Comparison of ENCODE assay signal across 9 cellular contexts in the genomic region with DNA sequence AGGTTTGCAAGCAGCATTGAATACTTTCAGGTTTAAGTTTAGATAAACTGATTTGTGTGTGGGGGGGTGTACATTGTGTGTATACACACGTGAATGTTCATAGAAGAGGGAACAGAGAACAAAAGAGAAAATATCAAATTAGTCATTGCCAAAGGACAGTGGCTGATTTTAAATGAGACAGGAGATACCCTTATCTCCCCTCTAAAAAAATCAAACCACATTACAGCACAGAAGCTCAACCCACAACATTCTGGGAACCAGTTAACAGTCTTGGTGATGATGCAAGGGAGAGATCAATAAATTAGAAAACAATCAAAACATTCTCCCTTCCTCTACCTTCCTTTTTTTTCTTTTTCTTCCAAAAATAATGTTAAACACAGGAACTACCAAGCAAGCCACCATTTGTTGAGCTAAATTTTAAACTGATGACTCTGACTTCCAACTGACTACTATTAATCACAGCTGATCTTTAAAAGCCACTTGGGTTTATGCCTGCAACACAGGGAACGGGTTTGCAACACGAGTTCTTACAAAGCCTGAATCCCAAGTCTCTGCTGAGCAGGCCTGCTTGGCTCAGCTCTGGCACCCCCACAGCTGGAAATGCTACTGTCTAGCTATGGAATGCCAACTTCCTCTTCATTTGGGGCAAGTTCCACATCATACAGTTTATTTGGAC.
DNase-seq lines count a peak whose midpoint lies in the region; ATAC-seq and TF ChIP-seq lines count a peak whose summit lies in the region.
"Had no signal": no experiment of that assay in that cellular context is flagged by ENCODE, and none has a peak within 500 bp of the region (broad histone marks: within the 10 kb centered on the region; RNA-seq: fewer than 3 reads in every experiment).

No MANE protein-coding gene starts in this region.

- no peak overlapping the region for H3K4me3 ChIP-seq in OCI-LY7 (ENCODE audit: low read depth, low read length, poor library complexity, severe bottlenecking)

- peaks cover 19% of the 10 kb centered on the region for H3K36me3 Mint-ChIP-seq in T-helper 17 cell (ENCODE audit: low read depth)

- intact Hi-C loops in OCI-LY7 (cut with micrococcal nuclease; ENCODE audit: unreplicated experiment) = no loop called here

- H2AFZ ChIP-seq in OCI-LY7 (ENCODE audit: low read length) = no peak overlapping the region

- peak; percentile 58 for ATAC-seq in GM21360 (IDR thresholded peaks at IDR 0.05; ENCODE audit: unreplicated experiment)
- peak; percentile 70 for ATAC-seq in SK-N-SH treated with all-trans-retinoic acid at 6 μM for 48 hours
- ATAC-seq in left lobe of liver = peak; percentile 74
- no peak for ATAC-seq in HG03135 (IDR thresholded peaks at IDR 0.05; ENCODE audit: unreplicated experiment)
- ATAC-seq in T-helper 17 cell = no peak

- H3K4me1 Mint-ChIP-seq in T-helper 17 cell = peaks cover 13% of the 10 kb centered on the region

- no TSS peak for BruUV-seq in OCI-LY7 (replicated peaks; lab: Mats Ljungman, UMichigan)

- no peaks in the 10 kb centered on the region for H4K20me1 ChIP-seq in OCI-LY7 (ENCODE audit: insufficient read depth, low read length)

- no peak overlapping the region for H3K4me2 ChIP-seq in OCI-LY7 (ENCODE audit: low read length)

- POLR2A ChIA-PET in OCI-LY7 (lab: Charles Lee) = interaction anchor here (0.5 to 1.5 kb wide), 4 partner anchors 9 to 425 kb away, joined by 3 to 5 read pairs (median 3); no protein-coding TSS in a partner anchor

- no peak overlapping the region for H3K27ac Mint-ChIP-seq in T-helper 17 cell

- H3K27ac ChIP-seq in OCI-LY7 (ENCODE audit: low read depth, low read length, poor library complexity, severe bottlenecking) = no peak overlapping the region

- in situ Hi-C loops in ACHN (cut with HindIII; ENCODE audit: low pct_ligation_motif_present, low pct_unique_long_range_greater_than_20kb, low sequenced_read_pairs) = no loop called here

- H3K9me3 ChIP-seq in OCI-LY7 (ENCODE audit: low read length) (no peaks in the 10 kb centered on the region), T-helper 17 cell (ENCODE audit: control insufficient read depth, low read length, poor library complexity, severe bottlenecking) (no peaks in the 10 kb centered on the region)

- CTCF ChIA-PET in OCI-LY7 (lab: Charles Lee; ENCODE audit: unreplicated experiment) = interaction anchor here (0.7 kb wide), 1 partner anchor 501 kb away, joined by 3 read pairs; no protein-coding TSS in a partner anchor

- no peaks in the 10 kb centered on the region for H3K4me1 ChIP-seq in OCI-LY7 (ENCODE audit: insufficient read depth, low read length, poor library complexity, severe bottlenecking)

- H3K79me2 ChIP-seq in OCI-LY7 (ENCODE audit: insufficient read depth, low read depth, low read length) = no peaks in the 10 kb centered on the region

- H3K27me3 Mint-ChIP-seq in T-helper 17 cell = no peaks in the 10 kb centered on the region

- no peaks in the 10 kb centered on the region for H3K9me2 ChIP-seq in OCI-LY7 (ENCODE audit: insufficient read depth, low read length)

- DNase-seq in ACHN (peak; percentile 18), left lobe of liver (ENCODE audit: low spot score) (peak; percentile 62), NCI-H510A (lab: John Stamatoyannopoulos, UW) (no peak), OCI-LY7 (ENCODE audit: low spot score) (no peak), T-helper 17 cell (no peak)
- DNase-seq: MM.1S had no signal

- H3K36me3 ChIP-seq in OCI-LY7 (ENCODE audit: insufficient read depth, low read length) = no peaks in the 10 kb centered on the region

- TF ChIP-seq CTCF in OCI-LY7 (conservative IDR thresholded peaks at IDR 0.05; ENCODE audit: low read length) = no peak

- no peak overlapping the region for H3K4me3 Mint-ChIP-seq in T-helper 17 cell

TF ChIP-seq in SK-N-SH treated with all-trans-retinoic acid at 6 μM for 48 hours, 23 proteins besides CTCF, POLR2A, EP300 and RAD21:
- no peak for TF ChIP-seq ZNF70 (CRISPR knock-in tag; IDR thresholded peaks at IDR 0.05)

Comparison
In these comparisons a context has a peak if more than half of its experiments do, and no peak if none do; other contexts are left out.
1. DNase-seq: peak in ACHN (single experiment) and left lobe of liver (single experiment); none in NCI-H510A (single experiment), OCI-LY7 (single experiment) and T-helper 17 cell (0 of 3).
2. ATAC-seq: peak in GM21360 (single experiment), SK-N-SH treated with all-trans-retinoic acid at 6 μM for 48 hours (single experiment) and left lobe of liver (single experiment); none in HG03135 (single experiment) and T-helper 17 cell (single experiment).